Comparison of ENCODE assay signal across 21 cellular contexts in genomic region chr16:16182918-16183317, GRCh38. TPM values are rescaled to one million over a fixed set of nuclear protein-coding genes. Genes with fewer than 3 reads are reported as not detected.
A peak's percentile ranks its signal among the peaks of the same experiment; 100 is the strongest.
DNase-seq lines count a peak whose midpoint lies in the region; ATAC-seq, FAIRE-seq and TF ChIP-seq lines count a peak whose summit lies in the region.
"Had no signal": no experiment of that assay in that cellular context is flagged by ENCODE, and none has a peak within 500 bp of the region (broad histone marks: within the 10 kb centered on the region; RNA-seq: fewer than 3 reads in every experiment).

No MANE protein-coding gene starts in this region.

- H3K27ac ChIP-seq in BLaER1 treated with 17β-estradiol and CSF1 and Interleukin-3, amounts not matched to agents 10 nM and 100 nM = peak overlapping the region in 7 of 11 experiments; percentile 47 to 70 (median 59); a peak in 11 of 22 replicates
- no peak overlapping the region for H3K27ac ChIP-seq in H1 (ENCODE audit: low read depth, low read length)

- peak overlapping the region in 3 of 11 experiments; percentile 44 to 55 (median 45); a peak in 2 of 22 replicates for H3K9ac ChIP-seq in BLaER1 treated with 17β-estradiol and CSF1 and Interleukin-3, amounts not matched to agents 10 nM and 100 nM
- peak overlapping the region in 1 of 4 experiments; percentile 60; a peak in 1 of 7 replicates for H3K9ac ChIP-seq in H1 (replicated peaks in 1 of 4; ENCODE audit: extremely low read depth in 1 of 4, low read depth in 3 of 4, low read length in 3 of 4)

- no peak for TF ChIP-seq EP300 in H1 (IDR thresholded peaks at IDR 0.05; ENCODE audit: borderline replicate concordance in 1 of 2, low read depth in 2 of 2, low read length in 2 of 2)

- H2BK15ac ChIP-seq in H1 (ENCODE audit: low read length) = 0 out of 2 replicates have a peak overlapping the region, but pooled peaks have one; percentile 1

- WGBS in H1 (ENCODE audit: extremely low coverage in 1 of 2, insufficient coverage in 1 of 2, insufficient read length in 1 of 2, insufficient replicate concordance in 2 of 2, low coverage in 1 of 2, low lambda C conversion rate in 2 of 2, missing lambda C conversion rate in 1 of 2), 2 experiments = 95% methylated on average over 8 of the region's 8 CpGs; no CpG with 5 or more reads in 1 of the 2 experiments

- no peak overlapping the region for H2AFZ ChIP-seq in H1 (ENCODE audit: low read length)
- H2AFZ ChIP-seq: GM23338 had no signal

- no peak for TF ChIP-seq RAD21 in H1 (IDR thresholded peaks at IDR 0.05 in 1 of 2, conservative IDR thresholded peaks at IDR 0.05 in 1 of 2; ENCODE audit: low read depth in 2 of 2, low read length in 2 of 2)

- CTCF ChIA-PET in H1 (lab: Charles Lee; ENCODE audit: partially characterized antibody) = interaction anchor here (0.9 to 2.9 kb wide), 10 partner anchors 9 to 372 kb away, joined by 3 to 19 read pairs (median 3); no protein-coding TSS in a partner anchor

- H3K23ac ChIP-seq in H1 (ENCODE audit: insufficient read length) = no peak overlapping the region

- H2BK5ac ChIP-seq in H1 (ENCODE audit: low read depth, low read length) = peak overlapping the region; percentile 69; the same call in 1 of the 2 replicates

- H4K91ac ChIP-seq in H1 (replicated peaks; ENCODE audit: insufficient read length, low read length) = peak overlapping the region; percentile 93

- no peaks in the 10 kb centered on the region for H3K79me1 ChIP-seq in H1 (ENCODE audit: low read depth, low read length)

- peak overlapping the region; percentile 10 for H4K5ac ChIP-seq in H1 (ENCODE audit: insufficient read length, low read depth, low read length)

- peaks cover 14 to 32% (median 25%) of the 10 kb centered on the region in 10 experiments for H3K4me1 ChIP-seq in BLaER1 treated with 17β-estradiol and CSF1 and Interleukin-3, amounts not matched to agents 10 nM and 100 nM
- peaks cover 0 to 5% (median 2%) of the 10 kb centered on the region in 4 experiments; a peak in 2 of 7 replicates for H3K4me1 ChIP-seq in H1 (replicated peaks in 1 of 4; ENCODE audit: control insufficient read depth in 3 of 4, insufficient read depth in 4 of 4, low read length in 3 of 4)
- H3K4me1 ChIP-seq: HAP-1 had no signal

- POLR2A ChIA-PET in H1 (lab: Charles Lee; ENCODE audit: partially characterized antibody) = interaction anchor here (0.9 to 1.4 kb wide), 3 partner anchors 9 to 19 kb away, joined by 3 to 5 read pairs (median 3); no protein-coding TSS in a partner anchor

- no peak overlapping the region for H3K14ac ChIP-seq in H1 (ENCODE audit: insufficient read length)

- H3K4me3 ChIP-seq in BLaER1 treated with 17β-estradiol and CSF1 and Interleukin-3, amounts not matched to agents 10 nM and 100 nM = no peak overlapping the region
- H3K4me3 ChIP-seq in H1 (ENCODE audit: extremely low read depth in 1 of 4, insufficient read depth in 2 of 4, low read depth in 3 of 4, low read length in 4 of 4) = no peak overlapping the region
- H3K4me3 ChIP-seq: GM12878, GM23338, HAP-1 had no signal

- H4K8ac ChIP-seq in H1 (ENCODE audit: extremely low read depth, insufficient read depth, low read length) = no peak overlapping the region; the same call in 1 of the 2 replicates

- peak overlapping the region in 10 of 11 experiments; percentile 36 to 87 (median 66); a peak in 18 of 22 replicates for H3K4me2 ChIP-seq in BLaER1 treated with 17β-estradiol and CSF1 and Interleukin-3, amounts not matched to agents 10 nM and 100 nM
- H3K4me2 ChIP-seq in H1 (ENCODE audit: insufficient read depth in 1 of 2, low read depth in 2 of 2, low read length in 2 of 2) = no peak overlapping the region
- H3K4me2 ChIP-seq: GM23338 had no signal

- H4K20me1 ChIP-seq in BLaER1 treated with 17β-estradiol and CSF1 and Interleukin-3, amounts not matched to agents 10 nM and 100 nM = no peaks in the 10 kb centered on the region
- peaks cover 0 to 3% of the 10 kb centered on the region in 2 experiments for H4K20me1 ChIP-seq in H1 (replicated peaks in 1 of 2; ENCODE audit: control insufficient read depth in 1 of 2, insufficient read depth in 2 of 2, low read length in 2 of 2)

- no peak for TF ChIP-seq POLR2A in H1 (IDR thresholded peaks at IDR 0.05; ENCODE audit: control extremely low read depth in 1 of 2, low read depth in 2 of 2, low read length in 2 of 2)

- H3K23me2 ChIP-seq in H1 (ENCODE audit: low read depth, low read length) = peaks cover 4% of the 10 kb centered on the region; the same call in 1 of the 2 replicates

- 0 out of 2 replicates have a peak overlapping the region, but pooled peaks have one; percentile 24 for H3K18ac ChIP-seq in H1 (ENCODE audit: extremely low read depth, low read length)

- no peak overlapping the region for H2BK120ac ChIP-seq in H1 (replicated peaks; ENCODE audit: low read depth, low read length)

- peaks cover 0 to 4% (median 0%) of the 10 kb centered on the region in 11 experiments; a peak in 1 of 22 replicates for H3K9me3 ChIP-seq in BLaER1 treated with 17β-estradiol and CSF1 and Interleukin-3, amounts not matched to agents 10 nM and 100 nM (replicated peaks in 1 of 11)
- peaks cover 4% of the 10 kb centered on the region in 2 experiments; a peak in 2 of 4 replicates for H3K9me3 ChIP-seq in H1 (ENCODE audit: insufficient read depth in 2 of 2, low read depth in 1 of 2, low read length in 1 of 2)
- H3K9me3 ChIP-seq: HAP-1 had no signal

- no peak overlapping the region for H3K56ac ChIP-seq in H1 (replicated peaks; ENCODE audit: insufficient read length, low read depth, low read length)

- H3K36me3 ChIP-seq in BLaER1 treated with 17β-estradiol and CSF1 and Interleukin-3, amounts not matched to agents 10 nM and 100 nM = no peaks in the 10 kb centered on the region
- H3K36me3 ChIP-seq in H1 (ENCODE audit: control insufficient read depth in 2 of 4, insufficient read depth in 4 of 4, low read length in 3 of 4) = no peaks in the 10 kb centered on the region
- H3K36me3 ChIP-seq: HAP-1 had no signal

- H3K79me2 ChIP-seq in H1 (ENCODE audit: control insufficient read depth in 1 of 2, insufficient read depth in 2 of 2, low read length in 2 of 2) = no peaks in the 10 kb centered on the region

- FAIRE-seq in HTR-8/SVneo (lab: Jason Lieb, UNC) (peak; percentile 52), H1 (lab: Jason Lieb, UNC) (no peak), urothelium cell line (lab: Jason Lieb, UNC) (peak; percentile 94)
- FAIRE-seq: D721Med, GM12878, H54 had no signal

- no peak for TF ChIP-seq CTCF in H1 (IDR thresholded peaks at IDR 0.05; ENCODE audit: control extremely low read depth in 1 of 3, insufficient read depth in 1 of 3, low read depth in 1 of 3, low read length in 3 of 3)

- peak overlapping the region; percentile 62; the same call in 1 of the 2 replicates for H2BK12ac ChIP-seq in H1 (ENCODE audit: low read depth, low read length)

- H3K4ac ChIP-seq in H1 (replicated peaks; ENCODE audit: insufficient read length, low read depth, low read length) = no peak overlapping the region

- H2AK5ac ChIP-seq in H1 (ENCODE audit: low read depth, low read length) = 0 out of 2 replicates have a peak overlapping the region, but pooled peaks have one; percentile 40

- ATAC-seq in HG02623 (IDR thresholded peaks at IDR 0.05; ENCODE audit: unreplicated experiment) = no peak
- ATAC-seq: GM12878 had no signal

- no peak for DNase-seq in HTR-8/SVneo (ENCODE audit: insufficient read length, low spot score)
- no peak for DNase-seq in H1 (ENCODE audit: low read depth in 1 of 2, low spot score in 2 of 2)
- no peak for DNase-seq in urothelium cell line (ENCODE audit: low spot score)
- DNase-seq in NCI-H1105 (lab: John Stamatoyannopoulos, UW) = no peak
- no peak for DNase-seq in NCI-H748 (lab: John Stamatoyannopoulos, UW; ENCODE audit: unreplicated experiment)
- DNase-seq: CD4-positive, alpha-beta T cell; CD8-positive, alpha-beta memory T cell; DMS 273 treated with DMSO at 0.1 percent for 48 hours; DMS79; EL; GDM1; HFFc6 had no signal

- H3K27me3 ChIP-seq in BLaER1 treated with 17β-estradiol and CSF1 and Interleukin-3, amounts not matched to agents 10 nM and 100 nM = no peaks in the 10 kb centered on the region
- H3K27me3 ChIP-seq in H1 (replicated peaks in 1 of 4; ENCODE audit: control insufficient read depth in 3 of 4, extremely low read depth in 1 of 4, insufficient read depth in 3 of 4, low read length in 3 of 4) = no peaks in the 10 kb centered on the region

- no peak overlapping the region for H2BK20ac ChIP-seq in H1 (ENCODE audit: low read length)

TF ChIP-seq in H1, 55 proteins besides CTCF, POLR2A, EP300 and RAD21:
- TF ChIP-seq SP1 (IDR thresholded peaks at IDR 0.05; ENCODE audit: low read depth, low read length) (no peak), POU5F1 (IDR thresholded peaks at IDR 0.05; ENCODE audit: low read depth, low read length) (no peak), KDM4A (IDR thresholded peaks at IDR 0.05; ENCODE audit: low read depth, low read length, severe bottlenecking) (no peak), SIX5 (IDR thresholded peaks at IDR 0.05; ENCODE audit: low read depth, low read length) (no peak), GTF2F1 (IDR thresholded peaks at IDR 0.05; ENCODE audit: borderline replicate concordance, low read depth, low read length) (no peak), BACH1 (IDR thresholded peaks at IDR 0.05; ENCODE audit: low read length) (no peak)

RNA-seq across cellular contexts. Expression of gene ABCC6, which starts 40.4 kb away (rescaled TPM):
- total RNA-seq in H1 (2021; fragmentation: NEBNext Ultra II Directional; extraction: Animal tissue kit (Norgen Biotek cat#: 25700)) = 1.3 and 1.8 TPM in 2 replicates
- 1.6 and 1.8 TPM in 2 replicates for polyA plus RNA-seq in H1 (2011; rRNA removed)
- polyA plus RNA-seq in H1 (2011; cell fraction: cytosol; rRNA removed) = 2.2 TPM
- polyA plus RNA-seq in H1 (2011; cell fraction: nucleus; rRNA removed) = 4.1 TPM
- 0.87 to 1.8 TPM (median 1.5 TPM) in 4 replicates for polyA plus RNA-seq in H1 (2012, experiment 1 of 2)
- 0.67 TPM for polyA plus RNA-seq in H1 (2012, experiment 2 of 2)
- polyA plus RNA-seq in H1 (2013, experiment 1 of 2) = 1.4 TPM
- 1.3 TPM for polyA plus RNA-seq in H1 (2013, experiment 2 of 2)
- 2.0 and 2.7 TPM in 2 replicates for polyA minus RNA-seq in H1 (2011; rRNA and poly(A)+ RNA removed)
- 1.4 TPM for polyA minus RNA-seq in H1 (2011; cell fraction: cytosol; rRNA and poly(A)+ RNA removed)
- 5.4 TPM for polyA minus RNA-seq in H1 (2011; cell fraction: nucleus; rRNA and poly(A)+ RNA removed)
- total RNA-seq: A172; A673; CD4-positive, alpha-beta T cell; CD8-positive, alpha-beta memory T cell; GM12878 had no signal

RNA-seq across cellular contexts. Expression of gene NOMO3, which starts 49.4 kb away (rescaled TPM):
- total RNA-seq in H1 (2021; fragmentation: NEBNext Ultra II Directional; extraction: Animal tissue kit (Norgen Biotek cat#: 25700)) = 57.1 and 60.9 TPM in 2 replicates
- polyA plus RNA-seq in H1 (2011; rRNA removed) = 18.7 and 23.7 TPM in 2 replicates
- 33.9 TPM for polyA plus RNA-seq in H1 (2011; cell fraction: cytosol; rRNA removed)
- polyA plus RNA-seq in H1 (2011; cell fraction: nucleus; rRNA removed) = 58.1 TPM
- polyA plus RNA-seq in H1 (2012, experiment 1 of 2) = 35.9 to 42.1 TPM (median 41.4 TPM) in 4 replicates
- polyA plus RNA-seq in H1 (2012, experiment 2 of 2) = 19.3 TPM
- 71.4 TPM for polyA plus RNA-seq in H1 (2013, experiment 1 of 2)
- polyA plus RNA-seq in H1 (2013, experiment 2 of 2) = 66.9 TPM
- polyA minus RNA-seq in H1 (2011; rRNA and poly(A)+ RNA removed) = 85.0 and 123 TPM in 2 replicates
- 94.1 TPM for polyA minus RNA-seq in H1 (2011; cell fraction: cytosol; rRNA and poly(A)+ RNA removed)
- polyA minus RNA-seq in H1 (2011; cell fraction: nucleus; rRNA and poly(A)+ RNA removed) = 73.6 TPM

Comparison
In these comparisons a context has a peak if more than half of its experiments do, and no peak if none do; other contexts are left out.
1. H3K4me2 ChIP-seq: peak in BLaER1 treated with 17β-estradiol and CSF1 and Interleukin-3, amounts not matched to agents 10 nM and 100 nM (10 of 11); none in H1 (0 of 2).